Comparison of ENCODE assay signal across 31 cellular contexts in genomic region chr7:157787275-157787701, GRCh38.
"Had no signal": no experiment of that assay in that cellular context is flagged by ENCODE, and none has a peak within 500 bp of the region (broad histone marks: within the 10 kb centered on the region; RNA-seq: fewer than 3 reads in every experiment).

No MANE protein-coding gene starts in this region.

- H3K9me3 Mint-ChIP-seq: activated CD8-positive, alpha-beta T cell treated with anti-CD3 and anti-CD28 coated beads for 36 hours; activated naive CD4-positive, alpha-beta T cell treated with anti-CD3 and anti-CD28 coated beads, Interleukin-2, amount 50 U/mL, for 72 hours; activated naive CD8-positive, alpha-beta T cell treated with anti-CD3 and anti-CD28 coated beads, Interleukin-2, amount 10 ng/mL, durations not matched to agents 7 days and 5 days; activated T-cell treated with anti-CD3 and anti-CD28 coated beads, Interleukin-2, amount 50 U/mL, for 4 hours; activated T-helper 17 cell treated with anti-CD3 and anti-CD28 coated beads, Interleukin-2, amount 50 U/mL, for 72 hours; endodermal cell; T-cell; T-helper 1 cell treated with Interleukin-12 subunit alpha and Interleukin-12 subunit beta and Interleukin-4 antibody, amounts not matched to agents 30 μg/mL and 1 μg/mL, for 36 hours had no signal

- H3K4me1 Mint-ChIP-seq: activated B cell treated with CpG ODN at 0.5 μM for 24 hours; activated naive CD8-positive, alpha-beta T cell treated with anti-CD3 and anti-CD28 coated beads, Interleukin-2, amount 10 ng/mL, durations not matched to agents 7 days and 5 days; activated T-helper 17 cell treated with anti-CD3 and anti-CD28 coated beads, Interleukin-2, amount 50 U/mL, for 72 hours; endodermal cell; T-cell had no signal

- H3K4me3 ChIP-seq: breast epithelium, cardiac muscle cell, coronary artery, dorsolateral prefrontal cortex had no signal

- H3K36me3 ChIP-seq: breast epithelium, cardiac muscle cell, WERI-Rb-1 had no signal

- H3K27ac ChIP-seq: breast epithelium, cardiac muscle cell, coronary artery, dorsolateral prefrontal cortex, WERI-Rb-1 had no signal

- H3K4me1 ChIP-seq: breast epithelium had no signal

- H3K36me3 Mint-ChIP-seq: activated naive CD4-positive, alpha-beta T cell treated with anti-CD3 and anti-CD28 coated beads, Interleukin-2, amount 50 U/mL, for 72 hours; activated naive CD8-positive, alpha-beta T cell treated with anti-CD3 and anti-CD28 coated beads, Interleukin-2, amount 10 ng/mL, durations not matched to agents 7 days and 5 days; T-cell had no signal

- DNase-seq: activated B cell treated with CpG ODN at 0.5 μM for 24 hours; activated CD4-positive, alpha-beta T cell treated with anti-CD3 and anti-CD28 coated beads for 48 hours; activated CD4-positive, alpha-beta T cell treated with anti-CD3 and anti-CD28 coated beads, Interleukin-2, amount 50 U/mL, for 1 hour; activated CD4-positive, alpha-beta T cell treated with anti-CD3 and anti-CD28 coated beads, Interleukin-2, amount 50 U/mL, for 48 hours; activated CD8-positive, alpha-beta memory T cell treated with anti-CD3 and anti-CD28 coated beads for 24 hours; activated CD8-positive, alpha-beta T cell treated with anti-CD3 and anti-CD28 coated beads for 36 hours; activated effector memory CD4-positive, alpha-beta T cell treated with Interleukin-2 at 50 U/mL for 16 hours; activated gamma-delta T cell treated with Interleukin-2 at 50 U/mL for 16 hours; activated naive CD4-positive, alpha-beta T cell treated with Interleukin-2 at 50 U/mL for 16 hours; activated naive CD8-positive, alpha-beta T cell treated with anti-CD3 and anti-CD28 coated beads, Interleukin-2, amount 10 ng/mL, durations not matched to agents 7 days and 5 days; activated T-cell treated with anti-CD3 and anti-CD28 coated beads, Interleukin-2, amount 50 U/mL, for 4 hours; central memory CD4-positive, alpha-beta T cell; cerebellar nuclear complex; dorsolateral prefrontal cortex; effector memory CD4-positive, alpha-beta T cell; endodermal cell; foreskin fibroblast; glutamatergic neuron; SW 1271; T-cell; T1000; WERI-Rb-1 had no signal

- ATAC-seq: activated CD4-positive, CD25-positive, alpha-beta regulatory T cell treated with anti-CD3 and anti-CD28 coated beads, Interleukin-2, amount 50 U/mL, for 24 hours; activated CD8-positive, alpha-beta T cell treated with anti-CD3 and anti-CD28 coated beads for 36 hours; activated naive CD4-positive, alpha-beta T cell treated with anti-CD3 and anti-CD28 coated beads, Interleukin-2, amount 50 U/mL, for 72 hours; activated T-cell treated with anti-CD3 and anti-CD28 coated beads, Interleukin-2, amount 50 U/mL, for 4 hours; activated T-helper 17 cell treated with anti-CD3 and anti-CD28 coated beads, Interleukin-2, amount 50 U/mL, for 72 hours; esophagus mucosa; T-cell had no signal

- H3K4me3 Mint-ChIP-seq: activated B cell treated with CpG ODN at 0.5 μM for 24 hours; activated CD8-positive, alpha-beta T cell treated with anti-CD3 and anti-CD28 coated beads for 36 hours; activated naive CD8-positive, alpha-beta T cell treated with anti-CD3 and anti-CD28 coated beads, Interleukin-2, amount 10 ng/mL, durations not matched to agents 7 days and 5 days; activated T-cell treated with anti-CD3 and anti-CD28 coated beads, Interleukin-2, amount 50 U/mL, for 4 hours; activated T-helper 17 cell treated with anti-CD3 and anti-CD28 coated beads, Interleukin-2, amount 50 U/mL, for 72 hours; dendritic cell treated with granulocyte-macrophage colony-stimulating factor and Interleukin-4, amounts not matched to agents 40 ng/mL and 50 ng/mL, for 4 days; endodermal cell; T-cell; T-helper 1 cell treated with Interleukin-12 subunit alpha and Interleukin-12 subunit beta and Interleukin-4 antibody, amounts not matched to agents 30 μg/mL and 1 μg/mL, for 36 hours had no signal

- H3K27me3 ChIP-seq: cardiac muscle cell, dorsolateral prefrontal cortex had no signal

- H3K27me3 Mint-ChIP-seq: activated B cell treated with CpG ODN at 0.5 μM for 24 hours; activated CD8-positive, alpha-beta T cell treated with anti-CD3 and anti-CD28 coated beads for 36 hours; activated naive CD8-positive, alpha-beta T cell treated with anti-CD3 and anti-CD28 coated beads, Interleukin-2, amount 10 ng/mL, durations not matched to agents 7 days and 5 days; dendritic cell treated with granulocyte-macrophage colony-stimulating factor and Interleukin-4, amounts not matched to agents 40 ng/mL and 50 ng/mL, for 4 days had no signal

- H3K27ac Mint-ChIP-seq: activated B cell treated with CpG ODN at 0.5 μM for 24 hours; activated CD8-positive, alpha-beta T cell treated with anti-CD3 and anti-CD28 coated beads for 36 hours; activated naive CD4-positive, alpha-beta T cell treated with anti-CD3 and anti-CD28 coated beads, Interleukin-2, amount 50 U/mL, for 72 hours; activated naive CD8-positive, alpha-beta T cell treated with anti-CD3 and anti-CD28 coated beads, Interleukin-2, amount 10 ng/mL, durations not matched to agents 7 days and 5 days; activated T-helper 17 cell treated with anti-CD3 and anti-CD28 coated beads, Interleukin-2, amount 50 U/mL, for 72 hours; dendritic cell treated with granulocyte-macrophage colony-stimulating factor and Interleukin-4, amounts not matched to agents 40 ng/mL and 50 ng/mL, for 4 days; endodermal cell; T-cell; T-helper 1 cell treated with Interleukin-12 subunit alpha and Interleukin-12 subunit beta and Interleukin-4 antibody, amounts not matched to agents 30 μg/mL and 1 μg/mL, for 36 hours had no signal
